Comparison of ENCODE assay signal across 17 cellular contexts in genomic region chr1:24109686-24110475, GRCh38. TPM values are rescaled to one million over a fixed set of nuclear protein-coding genes. Genes with fewer than 3 reads are reported as not detected.
"Had no signal": no experiment of that assay in that cellular context is flagged by ENCODE, and none has a peak within 500 bp of the region (broad histone marks: within the 10 kb centered on the region; RNA-seq: fewer than 3 reads in every experiment).

No MANE protein-coding gene starts in this region.

- H3K4me3 ChIP-seq: sigmoid colon, suprapubic skin, upper lobe of left lung had no signal

- H3K9me3 ChIP-seq: neutrophil, sigmoid colon, suprapubic skin, upper lobe of left lung had no signal

- H3K36me3 Mint-ChIP-seq: mesothelial cell of epicardium, naive B cell, T-cell had no signal

- H3K36me3 ChIP-seq: neutrophil, sigmoid colon, suprapubic skin, upper lobe of left lung had no signal

- H3K9me3 Mint-ChIP-seq: activated CD4-positive, alpha-beta memory T cell treated with anti-CD3 and anti-CD28 coated beads, Interleukin-2, amount 10 ng/mL, durations not matched to agents 7 days and 5 days; activated naive CD8-positive, alpha-beta T cell treated with anti-CD3 and anti-CD28 coated beads, Interleukin-2, amount 50 U/mL, for 24 hours; effector memory CD8-positive, alpha-beta T cell; mesothelial cell of epicardium; naive B cell; T-cell had no signal

- H3K4me3 Mint-ChIP-seq: activated CD4-positive, alpha-beta memory T cell treated with anti-CD3 and anti-CD28 coated beads, Interleukin-2, amount 10 ng/mL, durations not matched to agents 7 days and 5 days; activated naive CD8-positive, alpha-beta T cell treated with anti-CD3 and anti-CD28 coated beads, Interleukin-2, amount 50 U/mL, for 24 hours; effector memory CD8-positive, alpha-beta T cell; mesothelial cell of epicardium; T-cell had no signal

- H3K27ac ChIP-seq: neutrophil, upper lobe of left lung had no signal

- H3K27ac Mint-ChIP-seq: activated CD4-positive, alpha-beta memory T cell treated with anti-CD3 and anti-CD28 coated beads, Interleukin-2, amount 10 ng/mL, durations not matched to agents 7 days and 5 days; activated naive CD8-positive, alpha-beta T cell treated with anti-CD3 and anti-CD28 coated beads, Interleukin-2, amount 50 U/mL, for 24 hours; effector memory CD8-positive, alpha-beta T cell; mesothelial cell of epicardium; T-cell had no signal

- H3K27me3 ChIP-seq: sigmoid colon, suprapubic skin, upper lobe of left lung had no signal

- ATAC-seq: activated naive CD8-positive, alpha-beta T cell treated with anti-CD3 and anti-CD28 coated beads, Interleukin-2, amount 50 U/mL, for 24 hours; effector memory CD8-positive, alpha-beta T cell; stimulated activated naive CD8-positive, alpha-beta T cell treated with anti-CD3 and anti-CD28 coated beads, Interleukin-15, Interleukin-2, amounts not matched to agents 100 U/mL and 50 U/mL, for 24 hours; T-cell had no signal

- DNase-seq: activated CD4-positive, alpha-beta memory T cell treated with anti-CD3 and anti-CD28 coated beads, Interleukin-2, amount 10 ng/mL, durations not matched to agents 7 days and 5 days; activated CD8-positive, alpha-beta memory T cell treated with anti-CD3 and anti-CD28 coated beads, Interleukin-2, amount 50 U/mL, for 48 hours; activated naive CD8-positive, alpha-beta T cell treated with anti-CD3 and anti-CD28 coated beads, Interleukin-2, amount 50 U/mL, for 24 hours; central memory CD4-positive, alpha-beta T cell; cortex of kidney; effector memory CD8-positive, alpha-beta T cell; erythroblast; naive B cell; sigmoid colon; stimulated activated CD4-positive, alpha-beta T cell treated with anti-CD3 and anti-CD28 coated beads, Interleukin-4, amount 100 ng/mL, for 1 hour; stimulated activated naive CD8-positive, alpha-beta T cell treated with anti-CD3 and anti-CD28 coated beads, Interleukin-15, Interleukin-2, amounts not matched to agents 100 U/mL and 50 U/mL, for 24 hours; T-cell; T1000; upper lobe of left lung had no signal

RNA-seq across cellular contexts. Expression of gene MYOM3, which starts 2.1 kb away (rescaled TPM):
- total RNA-seq: activated CD4-positive, alpha-beta memory T cell treated with anti-CD3 and anti-CD28 coated beads, Interleukin-2, amount 10 ng/mL, durations not matched to agents 7 days and 5 days; T-cell had no signal

RNA-seq across cellular contexts. Expression of gene IL22RA1, which starts 33.1 kb away (rescaled TPM):
- total RNA-seq: activated CD4-positive, alpha-beta memory T cell treated with anti-CD3 and anti-CD28 coated beads, Interleukin-2, amount 10 ng/mL, durations not matched to agents 7 days and 5 days had no signal
